ENCODE assay signal across 13 cellular contexts in the genomic region with DNA sequence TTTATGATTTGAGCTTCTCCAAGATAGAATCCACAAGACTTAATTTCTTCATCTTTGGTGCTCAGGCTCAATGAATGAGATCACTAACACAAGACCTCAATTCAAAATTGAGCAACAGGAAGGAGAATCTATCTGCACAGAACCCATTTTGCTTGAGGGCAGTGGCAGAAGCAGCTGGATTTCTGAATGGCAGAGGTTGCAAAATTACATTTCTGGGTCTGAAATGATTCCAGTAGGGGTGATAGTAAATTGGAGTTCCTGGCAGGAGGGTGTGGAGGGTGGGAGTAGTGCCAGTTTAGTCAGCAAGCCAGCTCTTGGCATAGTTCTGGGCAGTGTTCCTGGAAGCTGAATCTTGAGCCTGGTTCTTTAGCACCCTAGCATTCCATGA.
DNase-seq lines count a peak whose midpoint lies in the region; ATAC-seq and TF ChIP-seq lines count a peak whose summit lies in the region.
"Had no signal": no experiment of that assay in that cellular context is flagged by ENCODE, and none has a peak within 500 bp of the region (broad histone marks: within the 10 kb centered on the region; RNA-seq: fewer than 3 reads in every experiment).

No MANE protein-coding gene starts in this region.

- DNase-seq in BJ (ENCODE audit: low read depth) (peak; percentile 35), NCI-H226 (peak; percentile 95), epithelial cell of proximal tubule (ENCODE audit: low read depth) (peak; percentile 32), osteoblast (ENCODE audit: insufficient read length, low spot score, missing footprints) (no peak), colonic mucosa (no peak)
- DNase-seq in activated T-cell treated with anti-CD3 and anti-CD28 coated beads, Interleukin-2, amount 50 U/mL, for 72 hours = no peak
- DNase-seq: activated CD8-positive, alpha-beta T cell treated with anti-CD3 and anti-CD28 coated beads for 36 hours; effector memory CD4-positive, alpha-beta T cell; NCI-H524 treated with DMSO at 0.1 percent for 48 hours; stimulated activated CD4-positive, alpha-beta T cell treated with anti-CD3 and anti-CD28 coated beads, Interleukin-2, amount 100 ng/mL, for 48 hours; T-cell had no signal

- no peaks in the 10 kb centered on the region for H3K79me2 ChIP-seq in osteoblast (ENCODE audit: insufficient read depth, low read length)

- H3K4me3 ChIP-seq in BJ (ENCODE audit: low read depth, low read length) (no peak overlapping the region), epithelial cell of proximal tubule (ENCODE audit: low read depth, low read length) (no peak overlapping the region), osteoblast (ENCODE audit: insufficient read depth, low read length) (peak overlapping the region; percentile 22), colonic mucosa (no peak overlapping the region)

- H2AFZ ChIP-seq in osteoblast (ENCODE audit: low read length) = no peak overlapping the region

- H3K27ac Mint-ChIP-seq in activated T-cell treated with anti-CD3 and anti-CD28 coated beads, Interleukin-2, amount 50 U/mL, for 72 hours = no peak overlapping the region
- H3K27ac Mint-ChIP-seq: activated CD8-positive, alpha-beta T cell treated with anti-CD3 and anti-CD28 coated beads for 36 hours; T-cell had no signal

- H3K4me3 Mint-ChIP-seq in activated T-cell treated with anti-CD3 and anti-CD28 coated beads, Interleukin-2, amount 50 U/mL, for 72 hours = no peak overlapping the region
- H3K4me3 Mint-ChIP-seq: activated CD8-positive, alpha-beta T cell treated with anti-CD3 and anti-CD28 coated beads for 36 hours; T-cell had no signal

- no peaks in the 10 kb centered on the region for H3K36me3 Mint-ChIP-seq in activated T-cell treated with anti-CD3 and anti-CD28 coated beads, Interleukin-2, amount 50 U/mL, for 72 hours (ENCODE audit: insufficient read depth in 2 of 2)
- H3K36me3 Mint-ChIP-seq: T-cell had no signal

- peaks cover 24% of the 10 kb centered on the region for H3K4me1 ChIP-seq in osteoblast (ENCODE audit: insufficient read depth, low read length)
- no peaks in the 10 kb centered on the region for H3K4me1 ChIP-seq in colonic mucosa

- intact Hi-C loops in colonic mucosa (cut with DNase I) = no loop called here

- no peak for ATAC-seq in HG02763 (IDR thresholded peaks at IDR 0.05; ENCODE audit: unreplicated experiment)
- no peak for ATAC-seq in activated T-cell treated with anti-CD3 and anti-CD28 coated beads, Interleukin-2, amount 50 U/mL, for 72 hours (replicated peaks in 1 of 2)
- no peak for ATAC-seq in GM18505 (IDR thresholded peaks at IDR 0.05; ENCODE audit: unreplicated experiment)
- ATAC-seq: activated CD8-positive, alpha-beta T cell treated with anti-CD3 and anti-CD28 coated beads for 36 hours; T-cell had no signal

- POLR2A ChIA-PET in BJ (lab: Charles Lee) = interaction anchor here (0.6 kb wide), 1 partner anchor 283 kb away, joined by 8 read pairs; no protein-coding TSS in a partner anchor

- H3K27ac ChIP-seq in osteoblast (ENCODE audit: low read depth, low read length) = peak overlapping the region; percentile 70
- H3K27ac ChIP-seq in colonic mucosa = no peak overlapping the region

- peak overlapping the region; percentile 64 for H3K4me2 ChIP-seq in osteoblast (ENCODE audit: insufficient read depth, low read length)

- CTCF ChIA-PET in BJ (lab: Yijun Ruan, JAX) = interaction anchor here (0.7 to 1.1 kb wide), 2 partner anchors 9 to 281 kb away, joined by 3 to 5 read pairs; partner anchors contain the start of gene SLC7A11

- TF ChIP-seq CTCF in BJ (IDR thresholded peaks at IDR 0.05; ENCODE audit: insufficient read depth, low read depth, low read length) (no peak), epithelial cell of proximal tubule (conservative IDR thresholded peaks at IDR 0.05; ENCODE audit: low read depth, low read length) (no peak), osteoblast (IDR thresholded peaks at IDR 0.05; ENCODE audit: extremely low read depth, low read depth, low read length) (no peak), colonic mucosa (IDR thresholded peaks at IDR 0.05) (no peak)

- H3K36me3 ChIP-seq in BJ (ENCODE audit: control insufficient read depth, insufficient read depth, low read length) (no peaks in the 10 kb centered on the region), osteoblast (ENCODE audit: insufficient read depth, low read length) (no peaks in the 10 kb centered on the region), colonic mucosa (no peaks in the 10 kb centered on the region)

- H3K27me3 Mint-ChIP-seq in activated T-cell treated with anti-CD3 and anti-CD28 coated beads, Interleukin-2, amount 50 U/mL, for 72 hours (ENCODE audit: low read depth) = no peaks in the 10 kb centered on the region
- H3K27me3 Mint-ChIP-seq: activated CD8-positive, alpha-beta T cell treated with anti-CD3 and anti-CD28 coated beads for 36 hours; T-cell had no signal

- H3K4me1 Mint-ChIP-seq in activated T-cell treated with anti-CD3 and anti-CD28 coated beads, Interleukin-2, amount 50 U/mL, for 72 hours (ENCODE audit: low read depth) = no peaks in the 10 kb centered on the region
- H3K4me1 Mint-ChIP-seq: T-cell had no signal

- no peak overlapping the region for H3K9ac ChIP-seq in colonic mucosa (ENCODE audit: low read depth in 2 of 2, low read length in 2 of 2)

- H3K9me3 Mint-ChIP-seq in activated T-cell treated with anti-CD3 and anti-CD28 coated beads, Interleukin-2, amount 50 U/mL, for 72 hours = peaks cover 3 to 4% of the 10 kb centered on the region in 2 donors
- H3K9me3 Mint-ChIP-seq: activated CD8-positive, alpha-beta T cell treated with anti-CD3 and anti-CD28 coated beads for 36 hours had no signal

- no peaks in the 10 kb centered on the region for H3K27me3 ChIP-seq in BJ (ENCODE audit: control insufficient read depth, insufficient read depth, low read length)
- H3K27me3 ChIP-seq in osteoblast (ENCODE audit: insufficient read depth, low read length) = no peaks in the 10 kb centered on the region
- H3K27me3 ChIP-seq in colonic mucosa = no peaks in the 10 kb centered on the region

- TF ChIP-seq POLR2A in GM18505 (IDR thresholded peaks at IDR 0.05; ENCODE audit: borderline replicate concordance, extremely low read depth, insufficient read depth, insufficient read length) = no peak

- H3K9me3 ChIP-seq in osteoblast (ENCODE audit: low read depth, low read length) (no peaks in the 10 kb centered on the region), colonic mucosa (no peaks in the 10 kb centered on the region)

- H4K20me1 ChIP-seq in osteoblast (ENCODE audit: insufficient read depth, low read length) = no peaks in the 10 kb centered on the region

Comparison
In these comparisons a context has a peak if more than half of its experiments do, and no peak if none do; other contexts are left out.
1. DNase-seq: peak in BJ (single experiment), NCI-H226 (single experiment) and epithelial cell of proximal tubule (single experiment); none in osteoblast (single experiment), activated T-cell treated with anti-CD3 and anti-CD28 coated beads, Interleukin-2, amount 50 U/mL, for 72 hours (0 of 2) and colonic mucosa (single experiment).